In genomic region chr6:150527100-150527499, GRCh38 we compare ENCODE assay signal across 22 cellular contexts.
DNase-seq lines count a peak whose midpoint lies in the region; ATAC-seq and TF ChIP-seq lines count a peak whose summit lies in the region.
"Had no signal": no experiment of that assay in that cellular context is flagged by ENCODE, and none has a peak within 500 bp of the region (broad histone marks: within the 10 kb centered on the region; RNA-seq: fewer than 3 reads in every experiment).

No MANE protein-coding gene starts in this region.

- H3K27ac ChIP-seq in sigmoid colon, result peak overlapping the region in 3 of 4 donors; percentile 64 to 79 (median 77)
- no peak overlapping the region for H3K27ac ChIP-seq in GM23338 (ENCODE audit: low read depth)
- H3K27ac ChIP-seq: heart left ventricle, lower lobe of right lung, tibial nerve had no signal

- ATAC-seq in GM23338 (no peak), GM21717 (IDR thresholded peaks at IDR 0.05; ENCODE audit: unreplicated experiment) (no peak)
- ATAC-seq: activated CD8-positive, alpha-beta T cell treated with anti-CD3 and anti-CD28 coated beads, Interleukin-2, amount 10 ng/mL, durations not matched to agents 7 days and 5 days; activated naive CD4-positive, alpha-beta T cell treated with anti-CD3 and anti-CD28 coated beads, Interleukin-2, amount 50 U/mL, for 72 hours; activated T-cell treated with anti-CD3 and anti-CD28 coated beads, Interleukin-2, amount 50 U/mL, for 4 hours; lower lobe of right lung; naive thymus-derived CD4-positive, alpha-beta T cell had no signal

- H2AFZ ChIP-seq in Loucy (ENCODE audit: low read length), result 0 out of 2 replicates have a peak overlapping the region, but pooled peaks have one; percentile 38
- no peak overlapping the region for H2AFZ ChIP-seq in GM23338

- H3K79me2 ChIP-seq in Loucy (ENCODE audit: insufficient read depth, low read length) (no peaks in the 10 kb centered on the region), GM23338 (replicated peaks; ENCODE audit: insufficient read depth) (no peaks in the 10 kb centered on the region)

- peak; percentile 58 for DNase-seq in AG20443 (ENCODE audit: low spot score)
- peak; percentile 39 for DNase-seq in epithelial cell of esophagus (ENCODE audit: low read depth)
- DNase-seq in sigmoid colon, result peak; percentile 74
- DNase-seq in GM23338 (ENCODE audit: low spot score), result no peak
- DNase-seq in activated gamma-delta T cell (lab: John Stamatoyannopoulos, UW), result no peak
- DNase-seq in GM10266 (ENCODE audit: extremely low spot score), result no peak
- DNase-seq: activated B cell treated with CpG ODN at 0.5 μM for 24 hours; activated CD8-positive, alpha-beta T cell treated with anti-CD3 and anti-CD28 coated beads, Interleukin-2, amount 10 ng/mL, durations not matched to agents 7 days and 5 days; activated T-cell treated with anti-CD3 and anti-CD28 coated beads, Interleukin-2, amount 50 U/mL, for 4 hours; CD8-positive, alpha-beta memory T cell; DMS79; heart left ventricle; lower lobe of right lung; naive thymus-derived CD4-positive, alpha-beta T cell; NCI-H1417; NCI-H526; T-helper 2 cell had no signal

- H4K20me1 ChIP-seq in Loucy (ENCODE audit: insufficient read depth, low read length, poor library complexity, severe bottlenecking), result no peaks in the 10 kb centered on the region
- H4K20me1 ChIP-seq in GM23338 (replicated peaks; ENCODE audit: insufficient read depth), result no peaks in the 10 kb centered on the region

- H3K27me3 ChIP-seq in Loucy (ENCODE audit: insufficient read depth, low read length, poor library complexity, severe bottlenecking) (no peaks in the 10 kb centered on the region), sigmoid colon (no peaks in the 10 kb centered on the region), GM23338 (ENCODE audit: insufficient read depth) (no peaks in the 10 kb centered on the region)
- H3K27me3 ChIP-seq: heart left ventricle, tibial nerve had no signal

- TF ChIP-seq CTCF in Loucy (conservative IDR thresholded peaks at IDR 0.05; ENCODE audit: low read length) (no peak), epithelial cell of esophagus (IDR thresholded peaks at IDR 0.05; ENCODE audit: insufficient read depth, low read depth, low read length, missing control alignments) (no peak), sigmoid colon (IDR thresholded peaks at IDR 0.05) (no peak), GM23338 (conservative IDR thresholded peaks at IDR 0.05; ENCODE audit: low read depth in 2 of 2) (no peak), GM10266 (IDR thresholded peaks at IDR 0.05; ENCODE audit: control insufficient read depth, insufficient read depth, low read depth, missing control alignments) (no peak)

- no peaks in the 10 kb centered on the region for H3K36me3 ChIP-seq in Loucy (ENCODE audit: insufficient read depth, low read length)
- H3K36me3 ChIP-seq in sigmoid colon, result no peaks in the 10 kb centered on the region
- no peaks in the 10 kb centered on the region for H3K36me3 ChIP-seq in GM23338 (ENCODE audit: insufficient read depth)
- H3K36me3 ChIP-seq: HAP-1, heart left ventricle, lower lobe of right lung, tibial nerve had no signal

- no peak overlapping the region for H3K4me3 Mint-ChIP-seq in GM23338
- H3K4me3 Mint-ChIP-seq: activated B cell treated with CpG ODN at 0.5 μM for 24 hours; activated CD8-positive, alpha-beta T cell treated with anti-CD3 and anti-CD28 coated beads, Interleukin-2, amount 10 ng/mL, durations not matched to agents 7 days and 5 days; activated T-cell treated with anti-CD3 and anti-CD28 coated beads, Interleukin-2, amount 50 U/mL, for 4 hours; CD8-positive, alpha-beta memory T cell; naive thymus-derived CD4-positive, alpha-beta T cell had no signal

- no peak overlapping the region for H3K27ac Mint-ChIP-seq in GM23338
- H3K27ac Mint-ChIP-seq: activated B cell treated with CpG ODN at 0.5 μM for 24 hours; activated CD8-positive, alpha-beta T cell treated with anti-CD3 and anti-CD28 coated beads, Interleukin-2, amount 10 ng/mL, durations not matched to agents 7 days and 5 days; activated naive CD4-positive, alpha-beta T cell treated with anti-CD3 and anti-CD28 coated beads, Interleukin-2, amount 50 U/mL, for 72 hours; CD8-positive, alpha-beta memory T cell; naive thymus-derived CD4-positive, alpha-beta T cell had no signal

- H3K9me3 ChIP-seq in Loucy (ENCODE audit: insufficient read depth, low read depth, low read length) (no peaks in the 10 kb centered on the region), sigmoid colon (no peaks in the 10 kb centered on the region)
- H3K9me3 ChIP-seq: HAP-1, heart left ventricle, lower lobe of right lung, tibial nerve had no signal

- no peaks in the 10 kb centered on the region for H3F3A ChIP-seq in Loucy (ENCODE audit: low read depth)
- no peaks in the 10 kb centered on the region for H3F3A ChIP-seq in GM23338 (replicated peaks; ENCODE audit: low read depth)

- intact Hi-C loops in sigmoid colon (cut with DNase I), result loop anchor here (2.0 to 5.0 kb wide), 2 partner anchors 70 to 108 kb away; partner anchors contain the start of gene PLEKHG1

- H3K4me2 ChIP-seq in Loucy (ENCODE audit: low read depth, low read length, poor library complexity, severe bottlenecking) (no peak overlapping the region), GM23338 (no peak overlapping the region)

- WGBS in sigmoid colon, 2 donors, result 72 to 87% methylated on average over 6 of the region's 6 CpGs

- H3K9me3 Mint-ChIP-seq in GM23338, result no peaks in the 10 kb centered on the region
- H3K9me3 Mint-ChIP-seq: activated B cell treated with CpG ODN at 0.5 μM for 24 hours; activated naive CD4-positive, alpha-beta T cell treated with anti-CD3 and anti-CD28 coated beads, Interleukin-2, amount 50 U/mL, for 72 hours; activated T-cell treated with anti-CD3 and anti-CD28 coated beads, Interleukin-2, amount 50 U/mL, for 4 hours; CD8-positive, alpha-beta memory T cell had no signal

- H3K9ac ChIP-seq in Loucy (ENCODE audit: low read depth, low read length, poor library complexity, severe bottlenecking), result no peak overlapping the region

- H3K9me2 ChIP-seq in Loucy (replicated peaks; ENCODE audit: low read depth, low read length) (no peaks in the 10 kb centered on the region), GM23338 (ENCODE audit: insufficient read depth) (peaks cover 2% of the 10 kb centered on the region; the same call in 1 of the 2 replicates)

- TF ChIP-seq EP300 in sigmoid colon (IDR thresholded peaks at IDR 0.05), result peak in 3 of 4 donors; percentile 4 to 42 (median 29)

- H3K36me3 Mint-ChIP-seq in GM23338 (ENCODE audit: low read depth), result no peaks in the 10 kb centered on the region
- H3K36me3 Mint-ChIP-seq: activated naive CD4-positive, alpha-beta T cell treated with anti-CD3 and anti-CD28 coated beads, Interleukin-2, amount 50 U/mL, for 72 hours; CD8-positive, alpha-beta memory T cell; naive thymus-derived CD4-positive, alpha-beta T cell had no signal

- H3K27me3 Mint-ChIP-seq in GM23338 (ENCODE audit: insufficient read depth, low read depth, poor library complexity), result peaks cover 4% of the 10 kb centered on the region

- H3K4me1 Mint-ChIP-seq in GM23338, result peaks cover 29% of the 10 kb centered on the region
- H3K4me1 Mint-ChIP-seq: CD8-positive, alpha-beta memory T cell; naive thymus-derived CD4-positive, alpha-beta T cell had no signal

- H3K4me1 ChIP-seq in Loucy (ENCODE audit: insufficient read depth, low read length, poor library complexity, severe bottlenecking) (no peaks in the 10 kb centered on the region), sigmoid colon (peaks cover 0 to 31% (median 23%) of the 10 kb centered on the region in 4 donors), GM23338 (ENCODE audit: insufficient read depth) (peaks cover 9% of the 10 kb centered on the region; the same call in 1 of the 2 replicates)
- H3K4me1 ChIP-seq: HAP-1, lower lobe of right lung had no signal

- TF ChIP-seq POLR2A in sigmoid colon (IDR thresholded peaks at IDR 0.05), result no peak

- H3K4me3 ChIP-seq in Loucy (ENCODE audit: low read length, poor library complexity, severe bottlenecking) (no peak overlapping the region), epithelial cell of esophagus (ENCODE audit: low read length) (no peak overlapping the region), sigmoid colon (no peak overlapping the region), GM23338 (no peak overlapping the region)
- H3K4me3 ChIP-seq: HAP-1, heart left ventricle, lower lobe of right lung, tibial nerve had no signal

TF ChIP-seq in GM23338, 12 proteins besides CTCF, POLR2A, EP300 and RAD21 (continues in another document):
- TF ChIP-seq STAT1 (IDR thresholded peaks at IDR 0.05; ENCODE audit: unreplicated experiment) (no peak), ZNF331 (CRISPR knock-in tag; IDR thresholded peaks at IDR 0.05; ENCODE audit: low read depth) (no peak)

Comparison
In these comparisons a context has a peak if more than half of its experiments do, and no peak if none do; other contexts are left out.
1. DNase-seq: peak in AG20443 (single experiment), epithelial cell of esophagus (single experiment) and sigmoid colon (single experiment); none in GM23338 (single experiment), activated gamma-delta T cell (single experiment) and GM10266 (single experiment).